Comparison of ENCODE assay signal across 18 cellular contexts in genomic region chr17:53628011-53628410, GRCh38.
DNase-seq lines count a peak whose midpoint lies in the region; ATAC-seq and TF ChIP-seq lines count a peak whose summit lies in the region.
"Had no signal": no experiment of that assay in that cellular context is flagged by ENCODE, and none has a peak within 500 bp of the region (broad histone marks: within the 10 kb centered on the region; RNA-seq: fewer than 3 reads in every experiment).

No MANE protein-coding gene starts in this region.

- no peaks in the 10 kb centered on the region for H3K9me3 Mint-ChIP-seq in GM23338
- H3K9me3 Mint-ChIP-seq: type B pancreatic cell had no signal

- DNase-seq in HT1080 (ENCODE audit: low read depth) (peak; percentile 74), amniotic epithelial cell (ENCODE audit: low read depth) (peak; percentile 62), fibroblast of peridontal ligament (ENCODE audit: extremely low read depth) (peak; percentile 48), GM23338 (ENCODE audit: low spot score) (no peak), NOMO-1 treated with DMSO at 0.1 percent for 48 hours (lab: John Stamatoyannopoulos, UW; ENCODE audit: unreplicated experiment) (no peak), NCI-H345 (lab: John Stamatoyannopoulos, UW) (no peak)
- DNase-seq: activated CD4-positive, alpha-beta memory T cell treated with anti-CD3 and anti-CD28 coated beads for 36 hours; CD4-positive, alpha-beta memory T cell; effector memory CD4-positive, alpha-beta T cell; heart left ventricle; left lung; naive thymus-derived CD4-positive, alpha-beta T cell; NCI-H1105; right cardiac atrium had no signal

- peak overlapping the region; percentile 38 for H3K4me3 ChIP-seq in skeletal muscle satellite cell (ENCODE audit: low read length)
- H3K4me3 ChIP-seq in GM23338: no peak overlapping the region
- H3K4me3 ChIP-seq: ascending aorta, heart left ventricle, left lung had no signal

- H4K20me1 ChIP-seq in GM23338 (replicated peaks; ENCODE audit: insufficient read depth): no peaks in the 10 kb centered on the region

- H3K4me1 ChIP-seq in skeletal muscle satellite cell (ENCODE audit: control insufficient read depth, insufficient read depth, low read length): peaks cover 34% of the 10 kb centered on the region
- peaks cover 48% of the 10 kb centered on the region for H3K4me1 ChIP-seq in GM23338 (ENCODE audit: insufficient read depth)
- H3K4me1 ChIP-seq: ascending aorta, heart left ventricle, left lung had no signal

- H3K4me3 Mint-ChIP-seq in GM23338: no peak overlapping the region
- H3K4me3 Mint-ChIP-seq: activated CD4-positive, alpha-beta memory T cell treated with anti-CD3 and anti-CD28 coated beads for 36 hours; CD4-positive, alpha-beta memory T cell; naive thymus-derived CD4-positive, alpha-beta T cell; stimulated activated effector memory CD8-positive, alpha-beta T cell treated with anti-CD3 and anti-CD28 coated beads, Interleukin-12 subunit alpha, Interleukin-12 subunit beta, amount 100 ng/mL, for 72 hours; type B pancreatic cell had no signal

- peaks cover 39% of the 10 kb centered on the region for H3K4me1 Mint-ChIP-seq in GM23338
- H3K4me1 Mint-ChIP-seq: CD4-positive, alpha-beta memory T cell; naive thymus-derived CD4-positive, alpha-beta T cell; stimulated activated effector memory CD8-positive, alpha-beta T cell treated with anti-CD3 and anti-CD28 coated beads, Interleukin-12 subunit alpha, Interleukin-12 subunit beta, amount 100 ng/mL, for 72 hours had no signal

- no peak overlapping the region for H2AFZ ChIP-seq in GM23338

- H3K4me2 ChIP-seq in skeletal muscle satellite cell (ENCODE audit: low read length): peak overlapping the region; percentile 75
- H3K4me2 ChIP-seq in GM23338: no peak overlapping the region

- H3K27ac ChIP-seq in GM23338 (ENCODE audit: low read depth): no peak overlapping the region
- H3K27ac ChIP-seq: ascending aorta, heart left ventricle, left lung had no signal

- no peaks in the 10 kb centered on the region for H3K9me3 ChIP-seq in skeletal muscle satellite cell (replicated peaks; ENCODE audit: low read length)
- H3K9me3 ChIP-seq: ascending aorta, heart left ventricle, left lung had no signal

- no peaks in the 10 kb centered on the region for H3K9me2 ChIP-seq in GM23338 (ENCODE audit: insufficient read depth)

- no peak for TF ChIP-seq CTCF in GM23338 (conservative IDR thresholded peaks at IDR 0.05; ENCODE audit: low read depth in 2 of 2)

- H3K36me3 Mint-ChIP-seq in GM23338 (ENCODE audit: low read depth): peaks cover 10% of the 10 kb centered on the region; the same call in 2 of the 3 replicates
- H3K36me3 Mint-ChIP-seq: activated CD4-positive, alpha-beta memory T cell treated with anti-CD3 and anti-CD28 coated beads for 36 hours; CD4-positive, alpha-beta memory T cell; naive thymus-derived CD4-positive, alpha-beta T cell; stimulated activated effector memory CD8-positive, alpha-beta T cell treated with anti-CD3 and anti-CD28 coated beads, Interleukin-12 subunit alpha, Interleukin-12 subunit beta, amount 100 ng/mL, for 72 hours; type B pancreatic cell had no signal

- H3K27ac Mint-ChIP-seq in GM23338: no peak overlapping the region
- H3K27ac Mint-ChIP-seq: activated CD4-positive, alpha-beta memory T cell treated with anti-CD3 and anti-CD28 coated beads for 36 hours; CD4-positive, alpha-beta memory T cell; naive thymus-derived CD4-positive, alpha-beta T cell; stimulated activated effector memory CD8-positive, alpha-beta T cell treated with anti-CD3 and anti-CD28 coated beads, Interleukin-12 subunit alpha, Interleukin-12 subunit beta, amount 100 ng/mL, for 72 hours; type B pancreatic cell had no signal

- H3K79me2 ChIP-seq in GM23338 (replicated peaks; ENCODE audit: insufficient read depth): no peaks in the 10 kb centered on the region

- H3K36me3 ChIP-seq in skeletal muscle satellite cell (ENCODE audit: insufficient read depth, low read length) (no peaks in the 10 kb centered on the region), GM23338 (ENCODE audit: insufficient read depth) (no peaks in the 10 kb centered on the region)
- H3K36me3 ChIP-seq: ascending aorta, heart left ventricle, left lung had no signal

- H3K9ac ChIP-seq in skeletal muscle satellite cell (ENCODE audit: low read depth, low read length): peak overlapping the region; percentile 76

- ATAC-seq in GM23338: no peak
- ATAC-seq: heart left ventricle; left lung; naive thymus-derived CD4-positive, alpha-beta T cell; right cardiac atrium; stimulated activated effector memory CD8-positive, alpha-beta T cell treated with anti-CD3 and anti-CD28 coated beads, Interleukin-12 subunit alpha, Interleukin-12 subunit beta, amount 100 ng/mL, for 72 hours had no signal

- no peaks in the 10 kb centered on the region for H3F3A ChIP-seq in GM23338 (replicated peaks; ENCODE audit: low read depth)

- no peaks in the 10 kb centered on the region for H3K27me3 ChIP-seq in skeletal muscle satellite cell (ENCODE audit: control insufficient read depth, insufficient read depth, low read length)
- no peaks in the 10 kb centered on the region for H3K27me3 ChIP-seq in GM23338 (ENCODE audit: insufficient read depth)
- H3K27me3 ChIP-seq: ascending aorta, heart left ventricle, left lung had no signal

- H3K27me3 Mint-ChIP-seq in GM23338 (ENCODE audit: insufficient read depth, low read depth, poor library complexity): no peaks in the 10 kb centered on the region
- H3K27me3 Mint-ChIP-seq: activated CD4-positive, alpha-beta memory T cell treated with anti-CD3 and anti-CD28 coated beads for 36 hours; CD4-positive, alpha-beta memory T cell; naive thymus-derived CD4-positive, alpha-beta T cell had no signal

TF ChIP-seq in GM23338, 12 proteins besides CTCF, POLR2A, EP300 and RAD21:
- TF ChIP-seq POLR2AphosphoS5 (IDR thresholded peaks at IDR 0.05; ENCODE audit: low read depth): no peak
- no peak for TF ChIP-seq JUNB (IDR thresholded peaks at IDR 0.05; ENCODE audit: unreplicated experiment)

Comparison
In these comparisons a context has a peak if more than half of its experiments do, and no peak if none do; other contexts are left out.
1. DNase-seq: peak in HT1080 (single experiment), amniotic epithelial cell (single experiment) and fibroblast of peridontal ligament (single experiment); none in GM23338 (single experiment), NOMO-1 treated with DMSO at 0.1 percent for 48 hours (single experiment) and NCI-H345 (single experiment).